Comparison of ENCODE assay signal across 12 cellular contexts in genomic region chr19:17616961-17617806, GRCh38.
DNase-seq lines count a peak whose midpoint lies in the region; ATAC-seq and TF ChIP-seq lines count a peak whose summit lies in the region.
"Had no signal": no experiment of that assay in that cellular context is flagged by ENCODE, and none has a peak within 500 bp of the region (broad histone marks: within the 10 kb centered on the region; RNA-seq: fewer than 3 reads in every experiment).

No MANE protein-coding gene starts in this region.

- H3K9me3 Mint-ChIP-seq in activated naive CD8-positive, alpha-beta T cell (ENCODE audit: low read depth) = no peaks in the 10 kb centered on the region
- peaks cover 5% of the 10 kb centered on the region for H3K9me3 Mint-ChIP-seq in activated naive CD8-positive, alpha-beta T cell treated with anti-CD3 and anti-CD28 coated beads for 36 hours
- H3K9me3 Mint-ChIP-seq in stimulated activated memory B cell treated with anti-CD40 and anti-IgM and Interleukin-4, amounts not matched to agents 10 μg/mL and 1 μg/mL and 100 μg/mL, for 72 hours = peaks cover 14% of the 10 kb centered on the region
- H3K9me3 Mint-ChIP-seq in T-helper 2 cell treated with Interferon-gamma antibody and Interleukin-4, amounts not matched to agents 5 μg/mL and 100 μg/mL, for 36 hours = no peaks in the 10 kb centered on the region

- H3K27ac Mint-ChIP-seq in activated naive CD8-positive, alpha-beta T cell = no peak overlapping the region
- no peak overlapping the region for H3K27ac Mint-ChIP-seq in activated naive CD8-positive, alpha-beta T cell treated with anti-CD3 and anti-CD28 coated beads for 36 hours
- H3K27ac Mint-ChIP-seq in stimulated activated memory B cell treated with anti-CD40 and anti-IgM and Interleukin-4, amounts not matched to agents 10 μg/mL and 1 μg/mL and 100 μg/mL, for 72 hours = no peak overlapping the region
- H3K27ac Mint-ChIP-seq in T-helper 2 cell treated with Interferon-gamma antibody and Interleukin-4, amounts not matched to agents 5 μg/mL and 100 μg/mL, for 36 hours = no peak overlapping the region
- H3K27ac Mint-ChIP-seq: CD4-positive, CD25-positive, alpha-beta regulatory T cell had no signal

- H3K27me3 Mint-ChIP-seq in activated naive CD8-positive, alpha-beta T cell = peaks cover 16% of the 10 kb centered on the region
- peaks cover 52% of the 10 kb centered on the region for H3K27me3 Mint-ChIP-seq in activated naive CD8-positive, alpha-beta T cell treated with anti-CD3 and anti-CD28 coated beads for 36 hours
- H3K27me3 Mint-ChIP-seq in stimulated activated memory B cell treated with anti-CD40 and anti-IgM and Interleukin-4, amounts not matched to agents 10 μg/mL and 1 μg/mL and 100 μg/mL, for 72 hours = peaks cover 42% of the 10 kb centered on the region
- H3K27me3 Mint-ChIP-seq in T-helper 2 cell treated with Interferon-gamma antibody and Interleukin-4, amounts not matched to agents 5 μg/mL and 100 μg/mL, for 36 hours (ENCODE audit: low read depth) = peaks cover 19% of the 10 kb centered on the region

- peaks cover 4% of the 10 kb centered on the region for H3K4me1 Mint-ChIP-seq in activated naive CD8-positive, alpha-beta T cell (ENCODE audit: low read depth)
- H3K4me1 Mint-ChIP-seq in activated naive CD8-positive, alpha-beta T cell treated with anti-CD3 and anti-CD28 coated beads for 36 hours = peaks cover 3% of the 10 kb centered on the region
- H3K4me1 Mint-ChIP-seq in stimulated activated memory B cell treated with anti-CD40 and anti-IgM and Interleukin-4, amounts not matched to agents 10 μg/mL and 1 μg/mL and 100 μg/mL, for 72 hours = peaks cover 5% of the 10 kb centered on the region
- peaks cover 4% of the 10 kb centered on the region for H3K4me1 Mint-ChIP-seq in T-helper 2 cell treated with Interferon-gamma antibody and Interleukin-4, amounts not matched to agents 5 μg/mL and 100 μg/mL, for 36 hours (ENCODE audit: low read depth)

- ATAC-seq in stimulated activated memory B cell treated with anti-CD40 and anti-IgM and Interleukin-4, amounts not matched to agents 10 μg/mL and 1 μg/mL and 100 μg/mL, for 72 hours = peak; percentile 14

- H3K4me3 ChIP-seq in fibroblast of villous mesenchyme (ENCODE audit: low read depth, low read length) = peak overlapping the region; percentile 25

- H3K36me3 Mint-ChIP-seq in activated naive CD8-positive, alpha-beta T cell = peaks cover 2% of the 10 kb centered on the region
- H3K36me3 Mint-ChIP-seq in activated naive CD8-positive, alpha-beta T cell treated with anti-CD3 and anti-CD28 coated beads for 36 hours = no peaks in the 10 kb centered on the region
- no peaks in the 10 kb centered on the region for H3K36me3 Mint-ChIP-seq in stimulated activated memory B cell treated with anti-CD40 and anti-IgM and Interleukin-4, amounts not matched to agents 10 μg/mL and 1 μg/mL and 100 μg/mL, for 72 hours
- H3K36me3 Mint-ChIP-seq in T-helper 2 cell treated with Interferon-gamma antibody and Interleukin-4, amounts not matched to agents 5 μg/mL and 100 μg/mL, for 36 hours (ENCODE audit: low read depth) = no peaks in the 10 kb centered on the region

- peak overlapping the region; percentile 15 for H3K4me3 Mint-ChIP-seq in activated naive CD8-positive, alpha-beta T cell
- no peak overlapping the region for H3K4me3 Mint-ChIP-seq in activated naive CD8-positive, alpha-beta T cell treated with anti-CD3 and anti-CD28 coated beads for 36 hours
- no peak overlapping the region for H3K4me3 Mint-ChIP-seq in stimulated activated memory B cell treated with anti-CD40 and anti-IgM and Interleukin-4, amounts not matched to agents 10 μg/mL and 1 μg/mL and 100 μg/mL, for 72 hours
- no peak overlapping the region for H3K4me3 Mint-ChIP-seq in T-helper 2 cell treated with Interferon-gamma antibody and Interleukin-4, amounts not matched to agents 5 μg/mL and 100 μg/mL, for 36 hours

- no peak for TF ChIP-seq CTCF in fibroblast of villous mesenchyme (IDR thresholded peaks at IDR 0.05; ENCODE audit: insufficient read depth, low read depth, low read length)

- DNase-seq in activated naive CD8-positive, alpha-beta T cell treated with anti-CD3 and anti-CD28 coated beads for 36 hours = no peak
- DNase-seq in OCI-M1 (lab: John Stamatoyannopoulos, UW) (peak; percentile 68), fibroblast of villous mesenchyme (ENCODE audit: low read depth) (peak; percentile 4), NCI-H446 (lab: John Stamatoyannopoulos, UW) (no peak), activated gamma-delta T cell treated with Interleukin-2 at 50 U/mL for 16 hours (no peak)
- DNase-seq in T-helper 2 cell treated with Interferon-gamma antibody and Interleukin-4, amounts not matched to agents 5 μg/mL and 100 μg/mL, for 36 hours (ENCODE audit: low spot score) = no peak
- DNase-seq: activated gamma-delta T cell; CD4-positive, CD25-positive, alpha-beta regulatory T cell; foreskin fibroblast; retina had no signal

Comparison
In these comparisons a context has a peak if more than half of its experiments do, and no peak if none do; other contexts are left out.
1. DNase-seq: peak in OCI-M1 (single experiment) and fibroblast of villous mesenchyme (single experiment); none in activated naive CD8-positive, alpha-beta T cell treated with anti-CD3 and anti-CD28 coated beads for 36 hours (single experiment), NCI-H446 (0 of 2), activated gamma-delta T cell treated with Interleukin-2 at 50 U/mL for 16 hours (single experiment) and T-helper 2 cell treated with Interferon-gamma antibody and Interleukin-4, amounts not matched to agents 5 μg/mL and 100 μg/mL, for 36 hours (single experiment).